In genomic region chr6:32622545-32623401, GRCh38 we compare ENCODE assay signal across 3 cellular contexts.
TF ChIP-seq lines count a peak whose summit lies in the region.

No MANE protein-coding gene starts in this region.

TF ChIP-seq in SK-N-SH, 30 proteins besides CTCF, POLR2A, EP300 and RAD21:
- TF ChIP-seq YY1 (IDR thresholded peaks at IDR 0.05; ENCODE audit: low read depth), result no peak
- no peak for TF ChIP-seq MXI1 (IDR thresholded peaks at IDR 0.05; ENCODE audit: low read depth, low read length)
- TF ChIP-seq JUND (IDR thresholded peaks at IDR 0.05), result no peak
- TF ChIP-seq SMC3 (IDR thresholded peaks at IDR 0.05; ENCODE audit: low read depth, low read length), result no peak
- TF ChIP-seq RXRA (IDR thresholded peaks at IDR 0.05; ENCODE audit: borderline replicate concordance, low read depth), result no peak
- TF ChIP-seq NRF1 (IDR thresholded peaks at IDR 0.05; ENCODE audit: low read depth, low read length), result no peak
- no peak for TF ChIP-seq ELF1 (IDR thresholded peaks at IDR 0.05)
- no peak for TF ChIP-seq USF2 (IDR thresholded peaks at IDR 0.05; ENCODE audit: borderline replicate concordance, low read depth, low read length)
- TF ChIP-seq USF1 (IDR thresholded peaks at IDR 0.05; ENCODE audit: borderline replicate concordance, low read depth), result no peak
- no peak for TF ChIP-seq POLR2AphosphoS5 (IDR thresholded peaks at IDR 0.05; ENCODE audit: low read depth, low read length)
- TF ChIP-seq FOXM1 (IDR thresholded peaks at IDR 0.05; ENCODE audit: low read depth), result no peak
- no peak for TF ChIP-seq ZBTB33 (IDR thresholded peaks at IDR 0.05; ENCODE audit: borderline replicate concordance, low read depth)
- no peak for TF ChIP-seq TCF12 (IDR thresholded peaks at IDR 0.05)
- TF ChIP-seq FOSL2 (IDR thresholded peaks at IDR 0.05; ENCODE audit: borderline replicate concordance, low read depth), result no peak
- TF ChIP-seq IRF3 (IDR thresholded peaks at IDR 0.05; ENCODE audit: low read depth, low read length), result no peak
- no peak for TF ChIP-seq MEF2A (IDR thresholded peaks at IDR 0.05; ENCODE audit: borderline replicate concordance, low read depth)
- TF ChIP-seq SIN3A (IDR thresholded peaks at IDR 0.05; ENCODE audit: borderline replicate concordance, low read depth, low read length), result no peak

TF ChIP-seq in GM12878, 131 proteins besides CTCF, POLR2A, EP300 and RAD21 (continues in another document):
- TF ChIP-seq TBL1XR1 (IDR thresholded peaks at IDR 0.05; ENCODE audit: low read depth, low read length), result peak; percentile 59
- TF ChIP-seq IRF4 (IDR thresholded peaks at IDR 0.05; ENCODE audit: low read depth, low read length), result 0 out of 2 replicates have a peak, but pooled peaks have one; percentile 28
- TF ChIP-seq HDAC6 (IDR thresholded peaks at IDR 0.05; ENCODE audit: unreplicated experiment), result peak; percentile 45
- no peak for TF ChIP-seq E2F8 (IDR thresholded peaks at IDR 0.05; ENCODE audit: low read depth, partially characterized antibody)
- TF ChIP-seq MYB (IDR thresholded peaks at IDR 0.05; ENCODE audit: borderline replicate concordance, low read depth, low read length), result no peak
- TF ChIP-seq TCF3 (IDR thresholded peaks at IDR 0.05; ENCODE audit: borderline replicate concordance, insufficient read depth, low read depth, low read length), result no peak
- peak in 1 of 2 experiments; percentile 70; a peak in 1 of 4 replicates for TF ChIP-seq CEBPB (IDR thresholded peaks at IDR 0.05; ENCODE audit: borderline replicate concordance in 1 of 2, low read depth in 2 of 2, low read length in 2 of 2)
- peak; percentile 56; the same call in 1 of the 2 replicates for TF ChIP-seq ZNF217 (IDR thresholded peaks at IDR 0.05)
- no peak; the same call in 1 of the 2 replicates for TF ChIP-seq CBX5 (IDR thresholded peaks at IDR 0.05; ENCODE audit: low read depth)
- TF ChIP-seq RELA (IDR thresholded peaks at IDR 0.05; ENCODE audit: borderline replicate concordance, partially characterized antibody), result no peak
- peak; percentile 55 for TF ChIP-seq JUNB (IDR thresholded peaks at IDR 0.05)
- TF ChIP-seq HCFC1 (IDR thresholded peaks at IDR 0.05; ENCODE audit: low read length), result 0 out of 2 replicates have a peak, but pooled peaks have one; percentile 28
- TF ChIP-seq TCF7 (IDR thresholded peaks at IDR 0.05; ENCODE audit: borderline replicate concordance), result 0 out of 2 replicates have a peak, but pooled peaks have one; percentile 18
- TF ChIP-seq ZBTB11 (CRISPR knock-in tag; IDR thresholded peaks at IDR 0.05), result no peak
- peak; percentile 83 for TF ChIP-seq DPF2 (IDR thresholded peaks at IDR 0.05)
- no peak for TF ChIP-seq SUZ12 (IDR thresholded peaks at IDR 0.05; ENCODE audit: unreplicated experiment)

TF ChIP-seq in liver, 16 proteins besides CTCF, POLR2A, EP300 and RAD21:
- TF ChIP-seq SP1 (IDR thresholded peaks at IDR 0.05) (no peak), ZBTB33 (IDR thresholded peaks at IDR 0.05) (no peak), TAF1 (conservative IDR thresholded peaks at IDR 0.05) (no peak)
